ENCODE assay signal across 18 cellular contexts in the genomic region with DNA sequence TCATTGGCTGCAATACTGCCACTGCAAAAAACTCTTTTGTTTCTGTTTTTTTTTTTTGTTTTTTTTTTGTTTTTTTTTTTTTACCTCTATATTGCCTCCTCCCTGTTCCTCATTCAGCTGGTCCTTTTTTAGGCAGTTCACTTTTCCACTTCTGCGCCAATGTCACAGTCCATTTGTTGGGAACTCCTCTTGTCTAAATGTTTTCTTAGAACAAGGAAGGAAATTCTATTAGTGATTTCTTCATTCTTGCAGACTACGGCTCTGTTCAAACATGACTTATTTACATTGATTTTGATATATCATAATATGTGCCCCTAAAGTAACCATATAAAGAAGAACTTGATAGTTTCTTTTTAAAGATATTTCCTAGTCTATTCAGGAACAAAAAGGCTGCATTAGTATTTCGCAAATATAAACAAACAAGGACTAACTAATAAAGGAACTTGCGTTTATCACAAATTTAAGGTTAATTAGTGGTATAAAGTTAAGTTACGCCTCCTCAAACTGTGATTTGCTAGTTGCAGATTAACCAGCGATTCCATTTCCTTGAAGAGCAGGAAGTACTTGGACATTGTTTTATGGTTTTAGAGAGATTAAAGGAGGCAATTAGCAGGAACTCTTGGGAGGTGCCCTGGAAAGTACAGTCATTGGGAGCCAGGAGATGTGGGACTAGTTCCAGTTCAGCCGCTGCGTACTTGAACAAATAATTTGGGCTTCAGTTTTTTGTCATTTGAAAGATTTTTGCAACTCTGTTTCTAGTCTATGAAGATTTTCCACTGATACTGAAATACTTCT. TPM values are rescaled to one million over a fixed set of nuclear protein-coding genes. Genes with fewer than 3 reads are reported as not detected.
DNase-seq lines count a peak whose midpoint lies in the region; ATAC-seq and TF ChIP-seq lines count a peak whose summit lies in the region.
"Had no signal": no experiment of that assay in that cellular context is flagged by ENCODE, and none has a peak within 500 bp of the region (broad histone marks: within the 10 kb centered on the region; RNA-seq: fewer than 3 reads in every experiment).

No MANE protein-coding gene starts in this region.

- peaks cover 9% of the 10 kb centered on the region for H3K36me3 Mint-ChIP-seq in nephron (ENCODE audit: low read depth)
- H3K36me3 Mint-ChIP-seq: mesothelial cell of epicardium had no signal

- H3K9me3 Mint-ChIP-seq in nephron, result no peaks in the 10 kb centered on the region
- H3K9me3 Mint-ChIP-seq: central memory CD8-positive, alpha-beta T cell; mesothelial cell of epicardium; stimulated activated naive CD8-positive, alpha-beta T cell treated with anti-CD3 and anti-CD28 coated beads, Interleukin-15, Interleukin-2, amounts not matched to agents 100 ng/mL and 50 ng/mL, for 24 hours had no signal

- no peaks in the 10 kb centered on the region for H3K9me3 ChIP-seq in A673 (ENCODE audit: low read depth, low read length, poor library complexity, severe bottlenecking)

- BruUV-seq in A673 (replicated peaks; lab: Mats Ljungman, UMichigan), result no TSS peak

- peak overlapping the region; percentile 59 to 78 (median 71) for H3K4me3 Mint-ChIP-seq in nephron
- H3K4me3 Mint-ChIP-seq: central memory CD8-positive, alpha-beta T cell; mesothelial cell of epicardium; stimulated activated naive CD8-positive, alpha-beta T cell treated with anti-CD3 and anti-CD28 coated beads, Interleukin-15, Interleukin-2, amounts not matched to agents 100 ng/mL and 50 ng/mL, for 24 hours had no signal

- CTCF ChIA-PET in A673 (lab: Charles Lee), result interaction anchor here (0.7 kb wide), 1 partner anchor 334 kb away, joined by 3 read pairs; no protein-coding TSS in a partner anchor

- POLR2A ChIA-PET in A673 (lab: Charles Lee; ENCODE audit: low non-redundant PET), result no interaction called here

- no peaks in the 10 kb centered on the region for H3K27me3 Mint-ChIP-seq in nephron (ENCODE audit: low read depth)
- H3K27me3 Mint-ChIP-seq: central memory CD8-positive, alpha-beta T cell; stimulated activated naive CD8-positive, alpha-beta T cell treated with anti-CD3 and anti-CD28 coated beads, Interleukin-15, Interleukin-2, amounts not matched to agents 100 ng/mL and 50 ng/mL, for 24 hours had no signal

- no peak overlapping the region for H3K4me3 ChIP-seq in A673 (ENCODE audit: low read depth, low read length, poor library complexity, severe bottlenecking)

- no peak overlapping the region for H3K27ac Mint-ChIP-seq in nephron
- H3K27ac Mint-ChIP-seq: mesothelial cell of epicardium; stimulated activated naive CD8-positive, alpha-beta T cell treated with anti-CD3 and anti-CD28 coated beads, Interleukin-15, Interleukin-2, amounts not matched to agents 100 ng/mL and 50 ng/mL, for 24 hours had no signal

- DNase-seq in A673 (ENCODE audit: low spot score) (peak; percentile 46), LoVo (ENCODE audit: low spot score) (peak; percentile 73), dermis blood vessel endothelial cell (peak; percentile 67), HPDE6-E6E7 (ENCODE audit: extremely low spot score) (no peak)
- no peak for DNase-seq in activated naive CD4-positive, alpha-beta T cell (lab: John Stamatoyannopoulos, UW)
- DNase-seq: activated CD4-positive, alpha-beta T cell treated with anti-CD3 and anti-CD28 coated beads, Interleukin-2, amount 50 U/mL, for 48 hours; activated T-cell treated with anti-CD3 and anti-CD28 coated beads, Interleukin-2, amount 50 U/mL, for 48 hours; GDM1; NCI-H1092; SHP77 had no signal

- H3K4me1 Mint-ChIP-seq in nephron, result peaks cover 27% of the 10 kb centered on the region

- ATAC-seq in GM21723 (IDR thresholded peaks at IDR 0.05; ENCODE audit: unreplicated experiment) (no peak), HG02588 (IDR thresholded peaks at IDR 0.05; ENCODE audit: unreplicated experiment) (no peak)
- ATAC-seq: HCT116, HepG2 had no signal

- H3K27me3 ChIP-seq in A673 (replicated peaks; ENCODE audit: insufficient read depth, low read depth, low read length, poor library complexity), result no peaks in the 10 kb centered on the region

- no peak overlapping the region for H3K27ac ChIP-seq in A673 (ENCODE audit: low read depth, low read length, poor library complexity, severe bottlenecking)

- H3K36me3 ChIP-seq in A673 (ENCODE audit: insufficient read depth, low read length, poor library complexity, severe bottlenecking), result peaks cover 1% of the 10 kb centered on the region

- TF ChIP-seq CTCF in A673 (conservative IDR thresholded peaks at IDR 0.05; ENCODE audit: low read depth, low read length) (no peak), nephron (IDR thresholded peaks at IDR 0.05; ENCODE audit: unreplicated experiment in 3 of 3) (no peak)

- H3K4me1 ChIP-seq in A673 (ENCODE audit: insufficient read depth, low read length, poor library complexity, severe bottlenecking), result peaks cover 21% of the 10 kb centered on the region

- intact Hi-C loops in A673 (cut with micrococcal nuclease; ENCODE audit: unreplicated experiment), result no loop called here

RNA-seq across cellular contexts. Expression of a gene that starts 3.1 kb away (rescaled TPM):
- total RNA-seq in A673 (2021), result 34.8 and 40.3 TPM in 2 replicates
- 31.8 and 46.5 TPM in 2 replicates for total RNA-seq in dermis blood vessel endothelial cell

RNA-seq across cellular contexts. Expression of a gene that starts 3.2 kb away (rescaled TPM):
- 45.3 and 53.9 TPM in 2 replicates for total RNA-seq in A673 (2021)
- total RNA-seq in dermis blood vessel endothelial cell, result 39.7 and 41.0 TPM in 2 replicates

RNA-seq across cellular contexts. Expression of a gene that starts 54.1 kb away (rescaled TPM):
- total RNA-seq in A673 (2021) (123 and 136 TPM in 2 replicates), dermis blood vessel endothelial cell (43.9 and 85.5 TPM in 2 replicates)

RNA-seq across cellular contexts. Expression of a gene that starts 54.3 kb away (rescaled TPM):
- total RNA-seq in A673 (2021), result 72.6 and 76.1 TPM in 2 replicates
- 11.2 and 17.5 TPM in 2 replicates for total RNA-seq in dermis blood vessel endothelial cell

Comparison
In these comparisons a context has a peak if more than half of its experiments do, and no peak if none do; other contexts are left out.
1. DNase-seq: peak in A673 (single experiment), LoVo (single experiment) and dermis blood vessel endothelial cell (single experiment); none in HPDE6-E6E7 (single experiment) and activated naive CD4-positive, alpha-beta T cell (0 of 4).